ENCODE assay signal across 1 cellular context in the genomic region with DNA sequence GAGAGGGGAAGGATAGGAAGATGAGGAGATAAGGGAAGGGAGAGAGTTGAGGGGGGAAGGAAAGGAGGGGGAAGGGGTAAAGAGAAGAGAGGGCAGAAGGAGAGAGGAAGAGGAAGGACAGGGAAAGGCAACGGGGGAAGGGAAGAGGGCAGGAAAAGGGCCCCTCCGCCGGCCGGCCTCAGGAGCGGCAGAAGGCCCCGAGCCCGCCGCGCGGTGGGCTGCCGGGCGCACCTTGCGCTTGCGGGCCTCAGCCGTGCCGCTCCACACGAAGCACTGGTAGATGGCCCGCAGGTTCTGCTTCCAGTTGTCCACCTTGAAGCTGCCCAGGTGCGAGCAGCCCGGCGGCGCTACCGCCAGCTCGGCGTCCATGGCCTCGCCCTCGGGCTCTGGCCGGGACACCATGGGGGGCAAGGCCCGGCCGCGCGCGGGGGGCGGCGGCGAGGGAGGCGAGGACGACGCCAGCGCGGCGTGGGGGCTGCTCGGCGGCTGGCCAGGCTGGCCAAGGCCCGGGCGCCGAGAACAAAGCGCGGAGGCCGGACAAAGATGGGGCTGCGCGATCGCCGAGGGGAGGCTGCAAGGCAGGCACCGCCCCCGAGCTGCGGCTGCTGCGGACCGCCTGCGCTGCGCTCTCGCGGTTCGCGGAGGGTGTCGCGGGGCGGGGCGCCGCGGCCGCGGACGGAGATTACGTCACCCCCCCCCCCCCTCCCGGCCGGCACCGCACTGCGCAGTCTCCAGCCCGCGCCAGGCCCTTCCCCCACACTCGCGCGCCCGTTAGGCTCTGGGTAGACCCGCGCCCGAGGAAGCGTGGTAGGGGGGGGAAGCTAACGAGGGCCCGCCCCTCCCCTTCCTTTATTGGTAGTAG.
TF ChIP-seq lines count a peak whose summit lies in the region.

A gene (minus strand): TSS at position 578 of the 862 bp plus-strand sequence. CDS start 176 bp downstream, at position 402.

TF ChIP-seq in HEK293, 187 proteins besides CTCF, POLR2A, EP300 and RAD21 (continued from another document and continues in another):
- TF ChIP-seq ZNF184 (tag by site-specific recombination; IDR thresholded peaks at IDR 0.05) (0 out of 2 replicates have a peak, but pooled peaks have one; percentile 13), KLF10 (tag by site-specific recombination; IDR thresholded peaks at IDR 0.05) (0 out of 2 replicates have a peak, but pooled peaks have one; percentile 17), ZNF114 (tag by site-specific recombination; IDR thresholded peaks at IDR 0.05) (no peak), ZNF37A (tag by site-specific recombination; IDR thresholded peaks at IDR 0.05) (no peak), ZSCAN23 (tag by site-specific recombination; IDR thresholded peaks at IDR 0.05) (no peak; the same call in 1 of the 2 replicates), SCRT1 (tag by site-specific recombination; IDR thresholded peaks at IDR 0.05; ENCODE audit: borderline replicate concordance) (no peak), ZNF133 (tag by site-specific recombination; IDR thresholded peaks at IDR 0.05) (no peak), ZNF266 (tag by site-specific recombination; IDR thresholded peaks at IDR 0.05; ENCODE audit: low read depth) (no peak; the same call in 1 of the 2 replicates), ZIC2 (tag by site-specific recombination; IDR thresholded peaks at IDR 0.05) (0 out of 2 replicates have a peak, but pooled peaks have one; percentile 10), ZNF132 (tag by site-specific recombination; IDR thresholded peaks at IDR 0.05; ENCODE audit: borderline replicate concordance) (no peak), ZNF112 (tag by site-specific recombination; IDR thresholded peaks at IDR 0.05) (no peak), KLF16 (tag by site-specific recombination; IDR thresholded peaks at IDR 0.05) (peak; percentile 68), MYNN (tag by site-specific recombination; IDR thresholded peaks at IDR 0.05; ENCODE audit: borderline replicate concordance) (no peak), ZNF629 (tag by site-specific recombination; IDR thresholded peaks at IDR 0.05) (0 out of 2 replicates have a peak, but pooled peaks have one; percentile 19), ZNF302 (tag by site-specific recombination; IDR thresholded peaks at IDR 0.05; ENCODE audit: low read depth) (no peak), MZF1 (tag by site-specific recombination; IDR thresholded peaks at IDR 0.05; ENCODE audit: borderline replicate concordance) (no peak; the same call in 1 of the 2 replicates), ZNF10 (tag by site-specific recombination; IDR thresholded peaks at IDR 0.05) (no peak), ZNF677 (tag by site-specific recombination; IDR thresholded peaks at IDR 0.05) (no peak), ZNF707 (tag by site-specific recombination; IDR thresholded peaks at IDR 0.05) (no peak), ZNF416 (tag by site-specific recombination; IDR thresholded peaks at IDR 0.05) (no peak), HOXD13 (CRISPR knock-in tag; IDR thresholded peaks at IDR 0.05; ENCODE audit: borderline replicate concordance) (no peak)
- TF ChIP-seq, protein P1, sequence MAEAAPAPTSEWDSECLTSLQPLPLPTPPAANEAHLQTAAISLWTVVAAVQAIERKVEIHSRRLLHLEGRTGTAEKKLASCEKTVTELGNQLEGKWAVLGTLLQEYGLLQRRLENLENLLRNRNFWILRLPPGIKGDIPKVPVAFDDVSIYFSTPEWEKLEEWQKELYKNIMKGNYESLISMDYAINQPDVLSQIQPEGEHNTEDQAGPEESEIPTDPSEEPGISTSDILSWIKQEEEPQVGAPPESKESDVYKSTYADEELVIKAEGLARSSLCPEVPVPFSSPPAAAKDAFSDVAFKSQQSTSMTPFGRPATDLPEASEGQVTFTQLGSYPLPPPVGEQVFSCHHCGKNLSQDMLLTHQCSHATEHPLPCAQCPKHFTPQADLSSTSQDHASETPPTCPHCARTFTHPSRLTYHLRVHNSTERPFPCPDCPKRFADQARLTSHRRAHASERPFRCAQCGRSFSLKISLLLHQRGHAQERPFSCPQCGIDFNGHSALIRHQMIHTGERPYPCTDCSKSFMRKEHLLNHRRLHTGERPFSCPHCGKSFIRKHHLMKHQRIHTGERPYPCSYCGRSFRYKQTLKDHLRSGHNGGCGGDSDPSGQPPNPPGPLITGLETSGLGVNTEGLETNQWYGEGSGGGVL (tag by site-specific recombination; IDR thresholded peaks at IDR 0.05) = peak; percentile 100
- TF ChIP-seq, protein P2, sequence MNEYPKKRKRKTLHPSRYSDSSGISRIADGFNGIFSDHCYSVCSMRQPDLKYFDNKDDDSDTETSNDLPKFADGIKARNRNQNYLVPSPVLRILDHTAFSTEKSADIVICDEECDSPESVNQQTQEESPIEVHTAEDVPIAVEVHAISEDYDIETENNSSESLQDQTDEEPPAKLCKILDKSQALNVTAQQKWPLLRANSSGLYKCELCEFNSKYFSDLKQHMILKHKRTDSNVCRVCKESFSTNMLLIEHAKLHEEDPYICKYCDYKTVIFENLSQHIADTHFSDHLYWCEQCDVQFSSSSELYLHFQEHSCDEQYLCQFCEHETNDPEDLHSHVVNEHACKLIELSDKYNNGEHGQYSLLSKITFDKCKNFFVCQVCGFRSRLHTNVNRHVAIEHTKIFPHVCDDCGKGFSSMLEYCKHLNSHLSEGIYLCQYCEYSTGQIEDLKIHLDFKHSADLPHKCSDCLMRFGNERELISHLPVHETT (tag by site-specific recombination; IDR thresholded peaks at IDR 0.05) = peak; percentile 70
- TF ChIP-seq, protein P3, sequence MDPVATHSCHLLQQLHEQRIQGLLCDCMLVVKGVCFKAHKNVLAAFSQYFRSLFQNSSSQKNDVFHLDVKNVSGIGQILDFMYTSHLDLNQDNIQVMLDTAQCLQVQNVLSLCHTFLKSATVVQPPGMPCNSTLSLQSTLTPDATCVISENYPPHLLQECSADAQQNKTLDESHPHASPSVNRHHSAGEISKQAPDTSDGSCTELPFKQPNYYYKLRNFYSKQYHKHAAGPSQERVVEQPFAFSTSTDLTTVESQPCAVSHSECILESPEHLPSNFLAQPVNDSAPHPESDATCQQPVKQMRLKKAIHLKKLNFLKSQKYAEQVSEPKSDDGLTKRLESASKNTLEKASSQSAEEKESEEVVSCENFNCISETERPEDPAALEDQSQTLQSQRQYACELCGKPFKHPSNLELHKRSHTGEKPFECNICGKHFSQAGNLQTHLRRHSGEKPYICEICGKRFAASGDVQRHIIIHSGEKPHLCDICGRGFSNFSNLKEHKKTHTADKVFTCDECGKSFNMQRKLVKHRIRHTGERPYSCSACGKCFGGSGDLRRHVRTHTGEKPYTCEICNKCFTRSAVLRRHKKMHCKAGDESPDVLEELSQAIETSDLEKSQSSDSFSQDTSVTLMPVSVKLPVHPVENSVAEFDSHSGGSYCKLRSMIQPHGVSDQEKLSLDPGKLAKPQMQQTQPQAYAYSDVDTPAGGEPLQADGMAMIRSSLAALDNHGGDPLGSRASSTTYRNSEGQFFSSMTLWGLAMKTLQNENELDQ (tag by site-specific recombination; IDR thresholded peaks at IDR 0.05; ENCODE audit: low read depth) = no peak
- TF ChIP-seq, protein P4, sequence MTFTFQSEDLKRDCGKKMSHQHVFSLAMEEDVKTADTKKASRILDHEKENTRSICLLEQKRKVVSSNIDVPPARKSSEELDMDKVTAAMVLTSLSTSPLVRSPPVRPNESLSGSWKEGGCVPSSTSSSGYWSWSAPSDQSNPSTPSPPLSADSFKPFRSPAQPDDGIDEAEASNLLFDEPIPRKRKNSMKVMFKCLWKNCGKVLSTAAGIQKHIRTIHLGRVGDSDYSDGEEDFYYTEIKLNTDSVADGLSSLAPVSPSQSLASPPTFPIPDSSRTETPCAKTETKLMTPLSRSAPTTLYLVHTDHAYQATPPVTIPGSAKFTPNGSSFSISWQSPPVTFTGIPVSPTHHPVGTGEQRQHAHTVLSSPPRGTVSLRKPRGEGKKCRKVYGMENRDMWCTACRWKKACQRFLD (tag by site-specific recombination; IDR thresholded peaks at IDR 0.05) = peak; percentile 90
- TF ChIP-seq, protein P5, sequence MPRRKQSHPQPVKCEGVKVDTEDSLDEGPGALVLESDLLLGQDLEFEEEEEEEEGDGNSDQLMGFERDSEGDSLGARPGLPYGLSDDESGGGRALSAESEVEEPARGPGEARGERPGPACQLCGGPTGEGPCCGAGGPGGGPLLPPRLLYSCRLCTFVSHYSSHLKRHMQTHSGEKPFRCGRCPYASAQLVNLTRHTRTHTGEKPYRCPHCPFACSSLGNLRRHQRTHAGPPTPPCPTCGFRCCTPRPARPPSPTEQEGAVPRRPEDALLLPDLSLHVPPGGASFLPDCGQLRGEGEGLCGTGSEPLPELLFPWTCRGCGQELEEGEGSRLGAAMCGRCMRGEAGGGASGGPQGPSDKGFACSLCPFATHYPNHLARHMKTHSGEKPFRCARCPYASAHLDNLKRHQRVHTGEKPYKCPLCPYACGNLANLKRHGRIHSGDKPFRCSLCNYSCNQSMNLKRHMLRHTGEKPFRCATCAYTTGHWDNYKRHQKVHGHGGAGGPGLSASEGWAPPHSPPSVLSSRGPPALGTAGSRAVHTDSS (tag by site-specific recombination; IDR thresholded peaks at IDR 0.05) = peak; percentile 83
- TF ChIP-seq, protein P6, sequence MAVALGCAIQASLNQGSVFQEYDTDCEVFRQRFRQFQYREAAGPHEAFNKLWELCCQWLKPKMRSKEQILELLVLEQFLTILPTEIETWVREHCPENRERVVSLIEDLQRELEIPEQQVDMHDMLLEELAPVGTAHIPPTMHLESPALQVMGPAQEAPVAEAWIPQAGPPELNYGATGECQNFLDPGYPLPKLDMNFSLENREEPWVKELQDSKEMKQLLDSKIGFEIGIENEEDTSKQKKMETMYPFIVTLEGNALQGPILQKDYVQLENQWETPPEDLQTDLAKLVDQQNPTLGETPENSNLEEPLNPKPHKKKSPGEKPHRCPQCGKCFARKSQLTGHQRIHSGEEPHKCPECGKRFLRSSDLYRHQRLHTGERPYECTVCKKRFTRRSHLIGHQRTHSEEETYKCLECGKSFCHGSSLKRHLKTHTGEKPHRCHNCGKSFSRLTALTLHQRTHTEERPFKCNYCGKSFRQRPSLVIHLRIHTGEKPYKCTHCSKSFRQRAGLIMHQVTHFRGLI (tag by site-specific recombination; IDR thresholded peaks at IDR 0.05) = no peak
- TF ChIP-seq, protein P7, sequence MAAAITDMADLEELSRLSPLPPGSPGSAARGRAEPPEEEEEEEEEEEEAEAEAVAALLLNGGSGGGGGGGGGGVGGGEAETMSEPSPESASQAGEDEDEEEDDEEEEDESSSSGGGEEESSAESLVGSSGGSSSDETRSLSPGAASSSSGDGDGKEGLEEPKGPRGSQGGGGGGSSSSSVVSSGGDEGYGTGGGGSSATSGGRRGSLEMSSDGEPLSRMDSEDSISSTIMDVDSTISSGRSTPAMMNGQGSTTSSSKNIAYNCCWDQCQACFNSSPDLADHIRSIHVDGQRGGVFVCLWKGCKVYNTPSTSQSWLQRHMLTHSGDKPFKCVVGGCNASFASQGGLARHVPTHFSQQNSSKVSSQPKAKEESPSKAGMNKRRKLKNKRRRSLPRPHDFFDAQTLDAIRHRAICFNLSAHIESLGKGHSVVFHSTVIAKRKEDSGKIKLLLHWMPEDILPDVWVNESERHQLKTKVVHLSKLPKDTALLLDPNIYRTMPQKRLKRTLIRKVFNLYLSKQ (tag by site-specific recombination; IDR thresholded peaks at IDR 0.05; ENCODE audit: borderline replicate concordance) = no peak
- TF ChIP-seq, protein P8, sequence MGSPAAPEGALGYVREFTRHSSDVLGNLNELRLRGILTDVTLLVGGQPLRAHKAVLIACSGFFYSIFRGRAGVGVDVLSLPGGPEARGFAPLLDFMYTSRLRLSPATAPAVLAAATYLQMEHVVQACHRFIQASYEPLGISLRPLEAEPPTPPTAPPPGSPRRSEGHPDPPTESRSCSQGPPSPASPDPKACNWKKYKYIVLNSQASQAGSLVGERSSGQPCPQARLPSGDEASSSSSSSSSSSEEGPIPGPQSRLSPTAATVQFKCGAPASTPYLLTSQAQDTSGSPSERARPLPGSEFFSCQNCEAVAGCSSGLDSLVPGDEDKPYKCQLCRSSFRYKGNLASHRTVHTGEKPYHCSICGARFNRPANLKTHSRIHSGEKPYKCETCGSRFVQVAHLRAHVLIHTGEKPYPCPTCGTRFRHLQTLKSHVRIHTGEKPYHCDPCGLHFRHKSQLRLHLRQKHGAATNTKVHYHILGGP (tag by site-specific recombination; IDR thresholded peaks at IDR 0.05) = no peak
- TF ChIP-seq, protein P9, sequence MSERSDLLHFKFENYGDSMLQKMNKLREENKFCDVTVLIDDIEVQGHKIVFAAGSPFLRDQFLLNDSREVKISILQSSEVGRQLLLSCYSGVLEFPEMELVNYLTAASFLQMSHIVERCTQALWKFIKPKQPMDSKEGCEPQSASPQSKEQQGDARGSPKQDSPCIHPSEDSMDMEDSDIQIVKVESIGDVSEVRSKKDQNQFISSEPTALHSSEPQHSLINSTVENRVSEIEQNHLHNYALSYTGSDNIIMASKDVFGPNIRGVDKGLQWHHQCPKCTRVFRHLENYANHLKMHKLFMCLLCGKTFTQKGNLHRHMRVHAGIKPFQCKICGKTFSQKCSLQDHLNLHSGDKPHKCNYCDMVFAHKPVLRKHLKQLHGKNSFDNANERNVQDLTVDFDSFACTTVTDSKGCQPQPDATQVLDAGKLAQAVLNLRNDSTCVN (tag by site-specific recombination; optimal IDR thresholded peaks at IDR 0.05) = peak; percentile 58
- TF ChIP-seq, protein P10, sequence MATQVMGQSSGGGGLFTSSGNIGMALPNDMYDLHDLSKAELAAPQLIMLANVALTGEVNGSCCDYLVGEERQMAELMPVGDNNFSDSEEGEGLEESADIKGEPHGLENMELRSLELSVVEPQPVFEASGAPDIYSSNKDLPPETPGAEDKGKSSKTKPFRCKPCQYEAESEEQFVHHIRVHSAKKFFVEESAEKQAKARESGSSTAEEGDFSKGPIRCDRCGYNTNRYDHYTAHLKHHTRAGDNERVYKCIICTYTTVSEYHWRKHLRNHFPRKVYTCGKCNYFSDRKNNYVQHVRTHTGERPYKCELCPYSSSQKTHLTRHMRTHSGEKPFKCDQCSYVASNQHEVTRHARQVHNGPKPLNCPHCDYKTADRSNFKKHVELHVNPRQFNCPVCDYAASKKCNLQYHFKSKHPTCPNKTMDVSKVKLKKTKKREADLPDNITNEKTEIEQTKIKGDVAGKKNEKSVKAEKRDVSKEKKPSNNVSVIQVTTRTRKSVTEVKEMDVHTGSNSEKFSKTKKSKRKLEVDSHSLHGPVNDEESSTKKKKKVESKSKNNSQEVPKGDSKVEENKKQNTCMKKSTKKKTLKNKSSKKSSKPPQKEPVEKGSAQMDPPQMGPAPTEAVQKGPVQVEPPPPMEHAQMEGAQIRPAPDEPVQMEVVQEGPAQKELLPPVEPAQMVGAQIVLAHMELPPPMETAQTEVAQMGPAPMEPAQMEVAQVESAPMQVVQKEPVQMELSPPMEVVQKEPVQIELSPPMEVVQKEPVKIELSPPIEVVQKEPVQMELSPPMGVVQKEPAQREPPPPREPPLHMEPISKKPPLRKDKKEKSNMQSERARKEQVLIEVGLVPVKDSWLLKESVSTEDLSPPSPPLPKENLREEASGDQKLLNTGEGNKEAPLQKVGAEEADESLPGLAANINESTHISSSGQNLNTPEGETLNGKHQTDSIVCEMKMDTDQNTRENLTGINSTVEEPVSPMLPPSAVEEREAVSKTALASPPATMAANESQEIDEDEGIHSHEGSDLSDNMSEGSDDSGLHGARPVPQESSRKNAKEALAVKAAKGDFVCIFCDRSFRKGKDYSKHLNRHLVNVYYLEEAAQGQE (tag by site-specific recombination; IDR thresholded peaks at IDR 0.05) = peak; percentile 35
